ENCODE assay signal across 27 cellular contexts in genomic region chrX:14700982-14701381, GRCh38.
"Had no signal": no experiment of that assay in that cellular context is flagged by ENCODE, and none has a peak within 500 bp of the region (broad histone marks: within the 10 kb centered on the region; RNA-seq: fewer than 3 reads in every experiment).

No MANE protein-coding gene starts in this region.

- DNase-seq: stimulated activated CD4-positive, alpha-beta T cell treated with anti-CD3 and anti-CD28 coated beads, Interleukin-2, amount 100 ng/mL, for 48 hours; stimulated activated CD4-positive, alpha-beta T cell treated with anti-CD3 and anti-CD28 coated beads, Interleukin-4, amount 100 ng/mL, for 1 hour; stimulated activated CD4-positive, alpha-beta T cell treated with anti-CD3 and anti-CD28 coated beads, Interleukin-4, amount 100 ng/mL, for 24 hours; stimulated activated CD4-positive, alpha-beta T cell treated with anti-CD3 and anti-CD28 coated beads, Interleukin-4, amount 100 ng/mL, for 4 hours; stimulated activated CD8-positive, alpha-beta memory T cell treated with anti-CD3 and anti-CD28 coated beads, Interleukin-4, amount 100 ng/mL, for 48 hours; stimulated activated naive B cell treated with anti-CD40 and anti-IgM and Interleukin-4, amounts not matched to agents 10 μg/mL and 1 μg/mL and 100 μg/mL, for 72 hours; stimulated activated naive CD4-positive, alpha-beta T cell; stimulated activated naive CD4-positive, alpha-beta T cell treated with Interleukin-2 at 50 U/mL for 16 hours; stimulated activated naive CD8-positive, alpha-beta T cell treated with anti-CD3 and anti-CD28 coated beads, Interleukin-15, amount 100 ng/mL, for 72 hours; stimulated activated naive CD8-positive, alpha-beta T cell treated with anti-CD3 and anti-CD28 coated beads, Interleukin-15, Interleukin-2, amounts not matched to agents 100 U/mL and 50 U/mL, for 24 hours; stomach; substantia nigra; testis; thyroid gland; tibial artery; transverse colon; trophoblast cell; upper lobe of left lung; upper lobe of right lung; uterus had no signal

- H3K36me3 ChIP-seq: stomach, suprapubic skin, thoracic aorta, thyroid gland, tibial artery, tibial nerve, transverse colon, upper lobe of left lung, upper lobe of right lung, uterus, vagina had no signal

- H3K27me3 ChIP-seq: stomach, suprapubic skin, testis, thyroid gland, tibial artery, tibial nerve, transverse colon, upper lobe of left lung, upper lobe of right lung, uterus, vagina had no signal

- H3K4me3 ChIP-seq: stomach, suprapubic skin, testis, thoracic aorta, thyroid gland, tibial artery, tibial nerve, transverse colon, upper lobe of left lung, upper lobe of right lung, uterus, vagina had no signal

- H3K27ac ChIP-seq: stomach, suprapubic skin, testis, thoracic aorta, thyroid gland, tibial artery, tibial nerve, transverse colon, upper lobe of left lung, upper lobe of right lung, uterus, vagina had no signal

- H3K9me3 ChIP-seq: stomach, suprapubic skin, testis, thoracic aorta, thyroid gland, tibial artery, tibial nerve, transverse colon, upper lobe of left lung, upper lobe of right lung, uterus, vagina had no signal

- H3K4me1 ChIP-seq: stomach, suprapubic skin, testis, thyroid gland, tibial artery, tibial nerve, transverse colon, upper lobe of left lung, upper lobe of right lung, uterus, vagina had no signal

- ATAC-seq: stimulated activated effector memory CD8-positive, alpha-beta T cell treated with anti-CD3 and anti-CD28 coated beads, Interleukin-12 subunit alpha, Interleukin-12 subunit beta, amount 100 ng/mL, for 72 hours; stimulated activated memory B cell treated with anti-CD40 and anti-IgM and Interleukin-4, amounts not matched to agents 10 μg/mL and 1 μg/mL and 100 μg/mL, for 72 hours; stimulated activated naive B cell treated with anti-CD40 and anti-IgM and Interleukin-4, amounts not matched to agents 10 μg/mL and 1 μg/mL and 100 μg/mL, for 72 hours; stimulated activated naive CD8-positive, alpha-beta T cell treated with anti-CD3 and anti-CD28 coated beads, Interleukin-15, amount 100 ng/mL, for 72 hours; stimulated activated naive CD8-positive, alpha-beta T cell treated with anti-CD3 and anti-CD28 coated beads, Interleukin-15, Interleukin-2, amounts not matched to agents 100 U/mL and 50 U/mL, for 24 hours; upper lobe of right lung had no signal

- FAIRE-seq: urothelium cell line had no signal
